Comparison of ENCODE assay signal across 13 cellular contexts in genomic region chr12:124795081-124795948, GRCh38.
DNase-seq lines count a peak whose midpoint lies in the region; ATAC-seq and FAIRE-seq lines count a peak whose summit lies in the region.
"Had no signal": no experiment of that assay in that cellular context is flagged by ENCODE, and none has a peak within 500 bp of the region (broad histone marks: within the 10 kb centered on the region; RNA-seq: fewer than 3 reads in every experiment).

No MANE protein-coding gene starts in this region.

- no peaks in the 10 kb centered on the region for H3K36me3 ChIP-seq in CD8-positive, alpha-beta memory T cell (ENCODE audit: insufficient read depth, low read length)
- no peaks in the 10 kb centered on the region for H3K36me3 ChIP-seq in aorta (ENCODE audit: control insufficient read depth in 1 of 2, insufficient read depth in 2 of 2, low read length in 1 of 2)

- CTCF ChIA-PET in CD8-positive, alpha-beta memory T cell (lab: Charles Lee) = no interaction called here

- DNase-seq in CD8-positive, alpha-beta memory T cell = no peak
- no peak for DNase-seq in stimulated activated effector memory CD8-positive, alpha-beta T cell treated with anti-CD3 and anti-CD28 coated beads, Interleukin-12 subunit alpha, Interleukin-12 subunit beta, amount 100 ng/mL, for 72 hours (ENCODE audit: low spot score in 2 of 2)
- DNase-seq in aorta (no peak), urothelium cell line (ENCODE audit: low spot score) (no peak)
- no peak for DNase-seq in activated CD4-positive, alpha-beta T cell treated with anti-CD3 and anti-CD28 coated beads for 4 hours
- DNase-seq: activated T-cell treated with anti-CD3 and anti-CD28 coated beads, Interleukin-2, amount 50 U/mL, for 48 hours; brain microvascular endothelial cell; GF-D8; H9; NCI-H2081 had no signal

- FAIRE-seq in urothelium cell line (lab: Jason Lieb, UNC) = no peak

- no peak overlapping the region for H3K4me3 ChIP-seq in CD8-positive, alpha-beta memory T cell (ENCODE audit: low read length)
- no peak overlapping the region for H3K4me3 ChIP-seq in aorta (ENCODE audit: low read length in 2 of 2)

- WGBS in aorta, 2 donors = 91 to 94% methylated on average over 6 of the region's 6 CpGs

- H3K27me3 ChIP-seq in CD8-positive, alpha-beta memory T cell (ENCODE audit: insufficient read depth, low read length, poor library complexity, severe bottlenecking) = no peaks in the 10 kb centered on the region
- no peaks in the 10 kb centered on the region for H3K27me3 ChIP-seq in aorta (ENCODE audit: control insufficient read depth in 1 of 2, insufficient read depth in 2 of 2, low read length in 1 of 2)
- H3K27me3 ChIP-seq: brain microvascular endothelial cell had no signal

- peaks cover 6 to 11% (median 7%) of the 10 kb centered on the region in 3 donors for H3K4me1 Mint-ChIP-seq in CD8-positive, alpha-beta memory T cell
- peaks cover 19% of the 10 kb centered on the region for H3K4me1 Mint-ChIP-seq in stimulated activated effector memory CD8-positive, alpha-beta T cell treated with anti-CD3 and anti-CD28 coated beads, Interleukin-12 subunit alpha, Interleukin-12 subunit beta, amount 100 ng/mL, for 72 hours

- no peak overlapping the region for H3K27ac ChIP-seq in CD8-positive, alpha-beta memory T cell (ENCODE audit: low read depth, low read length)
- H3K27ac ChIP-seq in aorta (ENCODE audit: low read depth in 1 of 2, low read length in 2 of 2) = no peak overlapping the region
- H3K27ac ChIP-seq: brain microvascular endothelial cell had no signal

- no peaks in the 10 kb centered on the region for H3K9me3 ChIP-seq in CD8-positive, alpha-beta memory T cell (ENCODE audit: low read length)
- H3K9me3 ChIP-seq in aorta (ENCODE audit: control insufficient read depth, low read length) = no peaks in the 10 kb centered on the region

- peak; percentile 63 for ATAC-seq in GM18870 (IDR thresholded peaks at IDR 0.05; ENCODE audit: unreplicated experiment)
- peak; percentile 49 for ATAC-seq in GM21825 (IDR thresholded peaks at IDR 0.05; ENCODE audit: unreplicated experiment)
- ATAC-seq in HG03521 (IDR thresholded peaks at IDR 0.05; ENCODE audit: unreplicated experiment) = peak; percentile 51
- ATAC-seq in stimulated activated effector memory CD8-positive, alpha-beta T cell treated with anti-CD3 and anti-CD28 coated beads, Interleukin-12 subunit alpha, Interleukin-12 subunit beta, amount 100 ng/mL, for 72 hours = no peak
- ATAC-seq in aorta (ENCODE audit: low FRiP score) = no peak

- H3K27me3 Mint-ChIP-seq in CD8-positive, alpha-beta memory T cell = peaks cover 0 to 2% of the 10 kb centered on the region in 2 donors

- no peaks in the 10 kb centered on the region for H3K9me3 Mint-ChIP-seq in CD8-positive, alpha-beta memory T cell
- no peaks in the 10 kb centered on the region for H3K9me3 Mint-ChIP-seq in stimulated activated effector memory CD8-positive, alpha-beta T cell treated with anti-CD3 and anti-CD28 coated beads, Interleukin-12 subunit alpha, Interleukin-12 subunit beta, amount 100 ng/mL, for 72 hours
- H3K9me3 Mint-ChIP-seq: H9 had no signal

- no peaks in the 10 kb centered on the region for H3K4me1 ChIP-seq in CD8-positive, alpha-beta memory T cell (ENCODE audit: insufficient read depth, low read length)
- H3K4me1 ChIP-seq in aorta (ENCODE audit: control insufficient read depth in 1 of 2, insufficient read depth in 2 of 2, low read length in 2 of 2) = no peaks in the 10 kb centered on the region

- H3K27ac Mint-ChIP-seq in CD8-positive, alpha-beta memory T cell = peak overlapping the region in 5 of 8 donors; percentile 45 to 90 (median 84)
- no peak overlapping the region for H3K27ac Mint-ChIP-seq in stimulated activated effector memory CD8-positive, alpha-beta T cell treated with anti-CD3 and anti-CD28 coated beads, Interleukin-12 subunit alpha, Interleukin-12 subunit beta, amount 100 ng/mL, for 72 hours

- peaks cover 0 to 1% (median 0%) of the 10 kb centered on the region in 3 donors for H3K36me3 Mint-ChIP-seq in CD8-positive, alpha-beta memory T cell
- peaks cover 13% of the 10 kb centered on the region for H3K36me3 Mint-ChIP-seq in stimulated activated effector memory CD8-positive, alpha-beta T cell treated with anti-CD3 and anti-CD28 coated beads, Interleukin-12 subunit alpha, Interleukin-12 subunit beta, amount 100 ng/mL, for 72 hours

- H3K4me3 Mint-ChIP-seq in CD8-positive, alpha-beta memory T cell = no peak overlapping the region
- H3K4me3 Mint-ChIP-seq in stimulated activated effector memory CD8-positive, alpha-beta T cell treated with anti-CD3 and anti-CD28 coated beads, Interleukin-12 subunit alpha, Interleukin-12 subunit beta, amount 100 ng/mL, for 72 hours = no peak overlapping the region
- H3K4me3 Mint-ChIP-seq: H9 had no signal

- POLR2A ChIA-PET in CD8-positive, alpha-beta memory T cell (lab: Charles Lee) = no interaction called here

- intact Hi-C loops in aorta (cut with DNase I) = no loop called here

Comparison
In these comparisons a context has a peak if more than half of its experiments do, and no peak if none do; other contexts are left out.
1. ATAC-seq: peak in GM18870 (single experiment), GM21825 (single experiment) and HG03521 (single experiment); none in stimulated activated effector memory CD8-positive, alpha-beta T cell treated with anti-CD3 and anti-CD28 coated beads, Interleukin-12 subunit alpha, Interleukin-12 subunit beta, amount 100 ng/mL, for 72 hours (single experiment) and aorta (single experiment).